In the genomic region with DNA sequence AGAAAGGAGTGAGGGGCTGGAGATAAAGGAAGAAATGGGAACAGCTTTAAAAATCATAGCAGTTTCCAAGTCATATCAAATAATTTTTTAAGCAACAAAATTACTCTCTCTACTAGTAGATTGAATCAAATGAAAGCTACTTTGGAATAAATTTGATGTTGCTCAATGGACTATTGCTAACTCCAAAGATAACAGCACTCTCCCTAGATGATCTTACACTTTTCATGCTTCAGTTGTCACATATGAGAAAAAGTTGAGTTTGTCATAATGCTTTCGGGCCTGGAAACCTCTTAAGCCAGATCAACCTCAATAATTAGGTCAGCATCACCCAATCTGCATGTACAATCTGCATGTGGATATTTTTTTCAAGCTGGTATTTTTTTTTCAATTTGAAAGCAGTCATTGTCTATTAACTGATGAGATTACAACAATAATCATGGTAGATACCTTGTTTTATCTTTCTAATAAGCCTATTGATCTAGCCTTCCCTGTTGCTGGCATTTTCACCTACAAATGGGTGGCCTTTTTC, we compare ENCODE assay signal across 28 cellular contexts. TPM values are rescaled to one million over a fixed set of nuclear protein-coding genes. Genes with fewer than 3 reads are reported as not detected.
"Had no signal": no experiment of that assay in that cellular context is flagged by ENCODE, and none has a peak within 500 bp of the region (broad histone marks: within the 10 kb centered on the region; RNA-seq: fewer than 3 reads in every experiment).

No MANE protein-coding gene starts in this region.

- H3K9me3 ChIP-seq: esophagus squamous epithelium, prostate gland, suprapubic skin, transverse colon, upper lobe of right lung, uterus had no signal

- H3K27ac ChIP-seq: coronary artery, esophagus squamous epithelium, hepatocyte, prostate gland, skin epidermis, spleen, suprapubic skin, transverse colon, upper lobe of right lung, uterus had no signal

- H3K4me3 ChIP-seq: coronary artery, esophagus squamous epithelium, hepatocyte, lung, prostate gland, skin epidermis, spleen, suprapubic skin, transverse colon, upper lobe of right lung, uterus had no signal

- DNase-seq: dermis blood vessel endothelial cell; effector memory CD4-positive, alpha-beta T cell; esophagus squamous epithelium; head of caudate nucleus; left colon; left ventricle myocardium superior; natural killer cell; occipital lobe; right cardiac atrium; spleen; stimulated activated naive B cell treated with anti-CD40 and anti-IgM and Interleukin-4, amounts not matched to agents 10 μg/mL and 1 μg/mL and 100 μg/mL, for 72 hours; transverse colon; upper lobe of right lung; uterus had no signal

- H3K27me3 ChIP-seq: esophagus squamous epithelium, hepatocyte, spleen, suprapubic skin, transverse colon, upper lobe of right lung, uterus had no signal

- H3K4me1 ChIP-seq: esophagus squamous epithelium, prostate gland, spleen, suprapubic skin, transverse colon, upper lobe of right lung, uterus had no signal

- H3K4me2 ChIP-seq: hepatocyte had no signal

- H3K79me2 ChIP-seq: hepatocyte had no signal

- ATAC-seq: left colon; left ventricle myocardium superior; natural killer cell; stimulated activated naive B cell treated with anti-CD40 and anti-IgM and Interleukin-4, amounts not matched to agents 10 μg/mL and 1 μg/mL and 100 μg/mL, for 72 hours; upper lobe of right lung had no signal

- H2AFZ ChIP-seq: hepatocyte had no signal

- H3K36me3 ChIP-seq: esophagus squamous epithelium, prostate gland, spleen, suprapubic skin, transverse colon, upper lobe of right lung, uterus had no signal

RNA-seq across cellular contexts. Expression of a gene that starts 31.3 kb away (rescaled TPM):
- total RNA-seq: dermis blood vessel endothelial cell, epithelial cell of proximal tubule, glomerular endothelial cell, left ventricle myocardium superior, mononuclear cell, upper lobe of right lung had no signal
- polyA plus RNA-seq: endothelial cell of umbilical vein, hepatocyte had no signal

RNA-seq across cellular contexts. Expression of a gene that starts 46.4 kb away (rescaled TPM):
- total RNA-seq: dermis blood vessel endothelial cell, endothelial cell of umbilical vein, epithelial cell of proximal tubule, fibroblast of villous mesenchyme, frontal cortex, kidney epithelial cell, left colon, left ventricle myocardium superior, lung, mononuclear cell, natural killer cell, occipital lobe, prostate gland, right cardiac atrium, spleen, suprapubic skin, transverse colon, upper lobe of right lung had no signal
- polyA plus RNA-seq: endothelial cell of umbilical vein, hepatocyte, neural cell had no signal
